Comparison of ENCODE assay signal across 30 cellular contexts in genomic region chr5:121979691-121980090, GRCh38. TPM values are rescaled to one million over a fixed set of nuclear protein-coding genes. Genes with fewer than 3 reads are reported as not detected.
A peak's percentile ranks its signal among the peaks of the same experiment; 100 is the strongest.
DNase-seq lines count a peak whose midpoint lies in the region; ATAC-seq, FAIRE-seq and TF ChIP-seq lines count a peak whose summit lies in the region.
"Had no signal": no experiment of that assay in that cellular context is flagged by ENCODE, and none has a peak within 500 bp of the region (broad histone marks: within the 10 kb centered on the region; RNA-seq: fewer than 3 reads in every experiment).

No MANE protein-coding gene starts in this region.

- DNase-seq in HL-60 (ENCODE audit: low read depth in 1 of 2, low spot score in 1 of 2), result peak in 1 of 2 experiments; percentile 9
- DNase-seq in NOMO-1 (lab: John Stamatoyannopoulos, UW; ENCODE audit: unreplicated experiment in 2 of 2), result peak; percentile 7 to 73
- no peak for DNase-seq in GM12878 (ENCODE audit: low read depth, low spot score)
- DNase-seq in naive thymus-derived CD4-positive, alpha-beta T cell, result no peak
- DNase-seq in osteocyte (ENCODE audit: extremely low spot score, unreplicated experiment), result no peak
- DNase-seq in type B pancreatic cell (ENCODE audit: extremely low spot score, unreplicated experiment), result no peak
- no peak for DNase-seq in GDM1 (lab: John Stamatoyannopoulos, UW)
- no peak for DNase-seq in stimulated activated CD4-positive, alpha-beta T cell treated with anti-CD3 and anti-CD28 coated beads, Interleukin-4, amount 100 ng/mL, for 1 hour
- DNase-seq: activated B cell treated with CpG ODN at 0.5 μM for 24 hours; activated naive CD4-positive, alpha-beta T cell treated with anti-CD3 and anti-CD28 coated beads, Interleukin-2, amount 10 ng/mL, durations not matched to agents 7 days and 5 days; activated T-cell treated with anti-CD3 and anti-CD28 coated beads, Interleukin-2, amount 50 U/mL, for 72 hours; amygdala; Calu3; DMS79 treated with DMSO at 0.1 percent for 48 hours; effector memory CD8-positive, alpha-beta T cell; erythroblast; foreskin keratinocyte; hippocampal formation; naive thymus-derived CD8-positive, alpha-beta T cell; NCI-H1417 treated with DMSO at 0.1 percent for 48 hours; occipital lobe; PC-9; stimulated activated CD4-positive, alpha-beta T cell treated with anti-CD3 and anti-CD28 coated beads, Interleukin-15, amount 100 ng/mL, for 24 hours; stimulated activated naive CD4-positive, alpha-beta T cell treated with Interleukin-2 at 50 U/mL for 16 hours; uterus had no signal

- H3K36me3 ChIP-seq in GM12878 (ENCODE audit: control insufficient read depth in 2 of 2, insufficient read depth in 2 of 2, low read length in 1 of 2), result no peaks in the 10 kb centered on the region; a peak in 2 of 4 replicates
- peaks cover 0 to 6% (median 2%) of the 10 kb centered on the region in 3 experiments for H3K36me3 ChIP-seq in naive thymus-derived CD4-positive, alpha-beta T cell (ENCODE audit: control insufficient read depth in 2 of 3, insufficient read depth in 3 of 3, low read length in 3 of 3)
- H3K36me3 ChIP-seq: uterus had no signal

- H3K9me3 ChIP-seq in GM12878 (replicated peaks; ENCODE audit: control insufficient read depth, insufficient read depth, low read length), result no peaks in the 10 kb centered on the region
- H3K9me3 ChIP-seq in naive thymus-derived CD4-positive, alpha-beta T cell (ENCODE audit: control insufficient read depth in 2 of 3, low read length in 3 of 3), result no peaks in the 10 kb centered on the region
- H3K9me3 ChIP-seq: uterus had no signal

- 69% methylated on average over 4 of the region's 4 CpGs for WGBS in GM12878 (ENCODE audit: insufficient coverage, insufficient replicate concordance, low lambda C conversion rate, missing lambda C conversion rate)

- no peaks in the 10 kb centered on the region; the same call in 1 of the 2 replicates for H3K79me2 ChIP-seq in GM12878 (ENCODE audit: control insufficient read depth, insufficient read depth, low read length)

- in situ Hi-C loops in GM12878 (cut with MboI), result no loop called here

- intact Hi-C loops in GM12878 (cut with micrococcal nuclease; ENCODE audit: unreplicated experiment), result no loop called here
- intact Hi-C loops in naive thymus-derived CD4-positive, alpha-beta T cell (cut with micrococcal nuclease), result no loop called here

- H3K4me3 Mint-ChIP-seq in naive thymus-derived CD4-positive, alpha-beta T cell, result no peak overlapping the region
- H3K4me3 Mint-ChIP-seq in osteocyte (ENCODE audit: unreplicated experiment), result no peak overlapping the region
- no peak overlapping the region for H3K4me3 Mint-ChIP-seq in type B pancreatic cell
- H3K4me3 Mint-ChIP-seq: activated B cell treated with CpG ODN at 0.5 μM for 24 hours; activated naive CD4-positive, alpha-beta T cell treated with anti-CD3 and anti-CD28 coated beads, Interleukin-2, amount 10 ng/mL, durations not matched to agents 7 days and 5 days; activated T-cell treated with anti-CD3 and anti-CD28 coated beads, Interleukin-2, amount 50 U/mL, for 72 hours; effector memory CD8-positive, alpha-beta T cell; GM23338; mesothelial cell of epicardium; naive thymus-derived CD8-positive, alpha-beta T cell had no signal

- no peaks in the 10 kb centered on the region for H3K27me3 Mint-ChIP-seq in naive thymus-derived CD4-positive, alpha-beta T cell
- H3K27me3 Mint-ChIP-seq in osteocyte (ENCODE audit: unreplicated experiment) (no peaks in the 10 kb centered on the region), type B pancreatic cell (no peaks in the 10 kb centered on the region)
- H3K27me3 Mint-ChIP-seq: activated B cell treated with CpG ODN at 0.5 μM for 24 hours; activated naive CD4-positive, alpha-beta T cell treated with anti-CD3 and anti-CD28 coated beads, Interleukin-2, amount 10 ng/mL, durations not matched to agents 7 days and 5 days; effector memory CD8-positive, alpha-beta T cell; naive thymus-derived CD8-positive, alpha-beta T cell had no signal

- POLR2A ChIA-PET in GM12878 (lab: Charles Lee), result no interaction called here
- POLR2A ChIA-PET in naive thymus-derived CD4-positive, alpha-beta T cell (lab: Charles Lee), result no interaction called here

- peaks cover 13 to 52% (median 36%) of the 10 kb centered on the region in 7 donors for H3K4me1 Mint-ChIP-seq in naive thymus-derived CD4-positive, alpha-beta T cell
- H3K4me1 Mint-ChIP-seq in osteocyte (ENCODE audit: unreplicated experiment) (peaks cover 20% of the 10 kb centered on the region), type B pancreatic cell (ENCODE audit: unreplicated experiment) (peaks cover 17% of the 10 kb centered on the region)
- H3K4me1 Mint-ChIP-seq: GM23338 had no signal

- H3K4me3 ChIP-seq in HL-60 (replicated peaks; ENCODE audit: insufficient read depth, low read length) (no peak overlapping the region), GM12878 (no peak overlapping the region)
- no peak overlapping the region for H3K4me3 ChIP-seq in naive thymus-derived CD4-positive, alpha-beta T cell (ENCODE audit: low read length)
- H3K4me3 ChIP-seq: coronary artery, GM23338, PC-9, uterus had no signal

- TF ChIP-seq CTCF in HL-60 (IDR thresholded peaks at IDR 0.05; ENCODE audit: insufficient read depth, low read length), result no peak
- TF ChIP-seq CTCF in GM12878 (IDR thresholded peaks at IDR 0.05 in 2 of 3, conservative IDR thresholded peaks at IDR 0.05 in 1 of 3; ENCODE audit: control insufficient read depth in 2 of 3, extremely low read depth in 1 of 3, insufficient read depth in 1 of 3, low read depth in 3 of 3, low read length in 3 of 3), result no peak
- no peak for TF ChIP-seq CTCF in osteocyte (IDR thresholded peaks at IDR 0.05)
- no peak for TF ChIP-seq CTCF in type B pancreatic cell (conservative IDR thresholded peaks at IDR 0.05)

- H4K20me1 ChIP-seq in GM12878 (ENCODE audit: control insufficient read depth, insufficient read depth), result no peaks in the 10 kb centered on the region

- no peak overlapping the region for H3K9ac ChIP-seq in GM12878 (ENCODE audit: control insufficient read depth, insufficient read depth, low read length)

- TF ChIP-seq POLR2A in GM12878 (IDR thresholded peaks at IDR 0.05; ENCODE audit: low read depth, low read length), result no peak

- SMC1A ChIA-PET in GM12878 (lab: Charles Lee; ENCODE audit: uncharacterized antibody, unreplicated experiment), result interaction anchor here (0.8 to 1.4 kb wide), 4 partner anchors 17 to 81 kb away, joined by 3 to 5 read pairs (median 3); no protein-coding TSS in a partner anchor

- H3K4me2 ChIP-seq in GM12878 (ENCODE audit: control insufficient read depth, insufficient read depth), result no peak overlapping the region
- H3K4me2 ChIP-seq: GM23338, PC-9 had no signal

- no TSS peak for BruUV-seq in GM12878 (replicated peaks; lab: Mats Ljungman, UMichigan)

- TF ChIP-seq RAD21 in GM12878 (IDR thresholded peaks at IDR 0.05; ENCODE audit: insufficient read depth, low read depth, low read length), result no peak

- RAD21 ChIA-PET in GM12878 (lab: Charles Lee; ENCODE audit: unreplicated experiment), result no interaction called here

- H3K27ac Mint-ChIP-seq in naive thymus-derived CD4-positive, alpha-beta T cell, result peak overlapping the region in 1 of 9 donors; percentile 32
- H3K27ac Mint-ChIP-seq in osteocyte (ENCODE audit: unreplicated experiment) (no peak overlapping the region), type B pancreatic cell (no peak overlapping the region)
- H3K27ac Mint-ChIP-seq: activated B cell treated with CpG ODN at 0.5 μM for 24 hours; activated naive CD4-positive, alpha-beta T cell treated with anti-CD3 and anti-CD28 coated beads, Interleukin-2, amount 10 ng/mL, durations not matched to agents 7 days and 5 days; activated T-cell treated with anti-CD3 and anti-CD28 coated beads, Interleukin-2, amount 50 U/mL, for 72 hours; effector memory CD8-positive, alpha-beta T cell; GM23338; mesothelial cell of epicardium; naive thymus-derived CD8-positive, alpha-beta T cell had no signal

- no peak for TF ChIP-seq EP300 in GM12878 (IDR thresholded peaks at IDR 0.05; ENCODE audit: borderline replicate concordance in 1 of 2, control insufficient read depth in 1 of 2, low read depth in 2 of 2, low read length in 2 of 2)

- no peak overlapping the region for H2AFZ ChIP-seq in GM12878 (ENCODE audit: control insufficient read depth, low read depth, low read length)
- H2AFZ ChIP-seq: GM23338, PC-9 had no signal

- H3K9me3 Mint-ChIP-seq in naive thymus-derived CD4-positive, alpha-beta T cell, result no peaks in the 10 kb centered on the region
- no peaks in the 10 kb centered on the region for H3K9me3 Mint-ChIP-seq in osteocyte (ENCODE audit: unreplicated experiment)
- H3K9me3 Mint-ChIP-seq in type B pancreatic cell, result no peaks in the 10 kb centered on the region
- H3K9me3 Mint-ChIP-seq: activated B cell treated with CpG ODN at 0.5 μM for 24 hours; activated naive CD4-positive, alpha-beta T cell treated with anti-CD3 and anti-CD28 coated beads, Interleukin-2, amount 10 ng/mL, durations not matched to agents 7 days and 5 days; activated T-cell treated with anti-CD3 and anti-CD28 coated beads, Interleukin-2, amount 50 U/mL, for 72 hours; effector memory CD8-positive, alpha-beta T cell; GM23338; mesothelial cell of epicardium; naive thymus-derived CD8-positive, alpha-beta T cell had no signal

- H3K4me1 ChIP-seq in GM12878 (ENCODE audit: control insufficient read depth, insufficient read depth, low read length), result no peaks in the 10 kb centered on the region
- H3K4me1 ChIP-seq in naive thymus-derived CD4-positive, alpha-beta T cell (ENCODE audit: control insufficient read depth in 2 of 2, insufficient read depth in 2 of 2, low read length in 2 of 2), result no peaks in the 10 kb centered on the region
- H3K4me1 ChIP-seq: uterus had no signal

- no peak for FAIRE-seq in GM12878 (lab: Jason Lieb, UNC)

- peaks cover 4 to 54% (median 27%) of the 10 kb centered on the region in 5 donors for H3K36me3 Mint-ChIP-seq in naive thymus-derived CD4-positive, alpha-beta T cell
- H3K36me3 Mint-ChIP-seq in osteocyte (ENCODE audit: unreplicated experiment) (peaks cover 15% of the 10 kb centered on the region), type B pancreatic cell (peaks cover 19% of the 10 kb centered on the region)

- ATAC-seq in GM12878, result no peak
- ATAC-seq in naive thymus-derived CD4-positive, alpha-beta T cell, result peak; percentile 49
- ATAC-seq: activated T-cell treated with anti-CD3 and anti-CD28 coated beads, Interleukin-2, amount 50 U/mL, for 72 hours; effector memory CD8-positive, alpha-beta T cell; foreskin keratinocyte; GM23338; naive thymus-derived CD8-positive, alpha-beta T cell; Right ventricle myocardium inferior had no signal

- CTCF ChIA-PET in GM12878 (lab: Yijun Ruan, JAX), result no interaction called here
- CTCF ChIA-PET in naive thymus-derived CD4-positive, alpha-beta T cell (lab: Charles Lee), result no interaction called here

- peak overlapping the region; percentile 37 for H3K27ac ChIP-seq in HL-60 (replicated peaks)
- H3K27ac ChIP-seq in GM12878 (ENCODE audit: control insufficient read depth, insufficient read depth), result no peak overlapping the region
- H3K27ac ChIP-seq in naive thymus-derived CD4-positive, alpha-beta T cell (ENCODE audit: low read depth, low read length), result no peak overlapping the region
- H3K27ac ChIP-seq: C4-2B, coronary artery, foreskin keratinocyte, PC-9, uterus had no signal

- H3K27me3 ChIP-seq in HL-60 (ENCODE audit: insufficient read depth, poor library complexity, severe bottlenecking), result no peaks in the 10 kb centered on the region
- H3K27me3 ChIP-seq in GM12878 (replicated peaks in 1 of 2; ENCODE audit: control insufficient read depth in 2 of 2, insufficient read depth in 2 of 2, low read length in 1 of 2), result no peaks in the 10 kb centered on the region
- H3K27me3 ChIP-seq in naive thymus-derived CD4-positive, alpha-beta T cell (ENCODE audit: control insufficient read depth in 2 of 2, insufficient read depth in 2 of 2, low read length in 2 of 2), result no peaks in the 10 kb centered on the region
- H3K27me3 ChIP-seq: foreskin keratinocyte, uterus had no signal

RNA-seq across cellular contexts. Expression of gene SRFBP1, which starts 17.9 kb away (rescaled TPM):
- 27.7 and 32.0 TPM in 2 replicates for total RNA-seq in GM12878 (2013; cell fraction: nucleolus; rRNA removed)
- 13.0 and 15.1 TPM in 2 replicates for total RNA-seq in GM12878 (2014; rRNA removed)
- total RNA-seq in GM12878 (2014; rRNA removed; fragmentation: Illumina TruSeq; extraction: Trizol), result 25.3 and 26.0 TPM in 2 replicates
- total RNA-seq in GM12878 (2021), result 12.1 and 13.0 TPM in 2 replicates
- polyA plus RNA-seq in GM12878 (2011; ENCODE audit: low read depth), result 3.5 TPM
- 8.5 and 14.8 TPM in 2 replicates for polyA plus RNA-seq in GM12878 (2011; rRNA removed)
- 3.5 and 4.3 TPM in 2 replicates for polyA plus RNA-seq in GM12878 (2011; cell fraction: cytosol; rRNA removed)
- polyA plus RNA-seq in GM12878 (2011; cell fraction: nucleus; rRNA removed), result 2.9 and 4.1 TPM in 2 replicates
- polyA plus RNA-seq in GM12878 (2012), result 4.9 and 5.2 TPM in 2 replicates
- 14.3 and 18.6 TPM in 2 replicates for polyA plus RNA-seq in GM12878 (2014; fragmentation: Illumina TruSeq; extraction: Trizol)
- 10 to 100 TPM; 11.4 to 19.2 TPM for polyA plus RNA-seq in GM12878 (2014; fragmentation: Nextera tagmentation; extraction: Ambion mirVana)
- 6.3 and 8.9 TPM in 2 replicates for polyA plus RNA-seq in GM12878 (2014; rRNA removed)
- 10 to 100 TPM; 16.0 to 18.2 TPM for polyA plus RNA-seq in GM12878 (2016; fragmentation: Nextera tagmentation; extraction: Ambion mirVana)
- 3.4 and 4.2 TPM in 2 replicates for polyA minus RNA-seq in GM12878 (2011; rRNA and poly(A)+ RNA removed)
- polyA minus RNA-seq in GM12878 (2011; cell fraction: cytosol; rRNA and poly(A)+ RNA removed), result 4.4 and 6.5 TPM in 2 replicates
- 4.6 and 7.0 TPM in 2 replicates for polyA minus RNA-seq in GM12878 (2011; cell fraction: nucleus; rRNA and poly(A)+ RNA removed)
- total RNA-seq in naive thymus-derived CD4-positive, alpha-beta T cell, result 10 to 100 TPM in 3 of 5 experiments, 1 to 10 TPM in 2; 7.5 to 14.5 (median 11.8) TPM
- 10 to 100 TPM; 11.8 to 13.3 TPM for polyA plus RNA-seq in naive thymus-derived CD4-positive, alpha-beta T cell
- 9.8 and 10.8 TPM in 2 replicates for total RNA-seq in osteocyte
- total RNA-seq in type B pancreatic cell (ENCODE audit: low replicate concordance), result 12.5 and 12.9 TPM in 2 replicates

Comparison
In these comparisons a context has a peak if more than half of its experiments do, and no peak if none do; other contexts are left out.
1. DNase-seq: peak in NOMO-1 (2 of 2); none in GM12878 (single experiment), naive thymus-derived CD4-positive, alpha-beta T cell (0 of 9), osteocyte (single experiment), type B pancreatic cell (single experiment), GDM1 (single experiment) and stimulated activated CD4-positive, alpha-beta T cell treated with anti-CD3 and anti-CD28 coated beads, Interleukin-4, amount 100 ng/mL, for 1 hour (single experiment).